Comparison of ENCODE assay signal across 19 cellular contexts in genomic region chr17:81016575-81016974, GRCh38. TPM values are rescaled to one million over a fixed set of nuclear protein-coding genes. Genes with fewer than 3 reads are reported as not detected.
A peak's percentile ranks its signal among the peaks of the same experiment; 100 is the strongest.
DNase-seq lines count a peak whose midpoint lies in the region; ATAC-seq, FAIRE-seq and TF ChIP-seq lines count a peak whose summit lies in the region.
"Had no signal": no experiment of that assay in that cellular context is flagged by ENCODE, and none has a peak within 500 bp of the region (broad histone marks: within the 10 kb centered on the region; RNA-seq: fewer than 3 reads in every experiment).

No MANE protein-coding gene starts in this region.

- intact Hi-C loops in natural killer cell (cut with micrococcal nuclease), result no loop called here

- H3K27ac ChIP-seq in VCaP, result peak overlapping the region; percentile 94; the same call in 1 of the 2 replicates
- H3K27ac ChIP-seq: 22Rv1 had no signal

- no peak overlapping the region for H3K4me3 Mint-ChIP-seq in T-helper 1 cell treated with Interleukin-12 subunit alpha and Interleukin-12 subunit beta and Interleukin-4 antibody, amounts not matched to agents 30 μg/mL and 1 μg/mL, for 36 hours
- H3K4me3 Mint-ChIP-seq in activated naive CD8-positive, alpha-beta T cell, result peak overlapping the region; percentile 11
- no peak overlapping the region for H3K4me3 Mint-ChIP-seq in activated naive CD8-positive, alpha-beta T cell treated with anti-CD3 and anti-CD28 coated beads, Interleukin-2, amount 50 U/mL, for 24 hours
- peak overlapping the region; percentile 18 for H3K4me3 Mint-ChIP-seq in natural killer cell

- peaks cover 18% of the 10 kb centered on the region for H3K36me3 Mint-ChIP-seq in T-helper 1 cell treated with Interleukin-12 subunit alpha and Interleukin-12 subunit beta and Interleukin-4 antibody, amounts not matched to agents 30 μg/mL and 1 μg/mL, for 36 hours (ENCODE audit: low read depth)
- peaks cover 10% of the 10 kb centered on the region for H3K36me3 Mint-ChIP-seq in activated naive CD8-positive, alpha-beta T cell
- peaks cover 7% of the 10 kb centered on the region for H3K36me3 Mint-ChIP-seq in activated naive CD8-positive, alpha-beta T cell treated with anti-CD3 and anti-CD28 coated beads, Interleukin-2, amount 50 U/mL, for 24 hours (ENCODE audit: low read depth)
- H3K36me3 Mint-ChIP-seq in natural killer cell, result no peaks in the 10 kb centered on the region

- no peaks in the 10 kb centered on the region for H3K27me3 Mint-ChIP-seq in T-helper 1 cell treated with Interleukin-12 subunit alpha and Interleukin-12 subunit beta and Interleukin-4 antibody, amounts not matched to agents 30 μg/mL and 1 μg/mL, for 36 hours (ENCODE audit: low read depth)
- H3K27me3 Mint-ChIP-seq in activated naive CD8-positive, alpha-beta T cell, result no peaks in the 10 kb centered on the region
- H3K27me3 Mint-ChIP-seq in activated naive CD8-positive, alpha-beta T cell treated with anti-CD3 and anti-CD28 coated beads, Interleukin-2, amount 50 U/mL, for 24 hours, result no peaks in the 10 kb centered on the region
- peaks cover 0 to 3% of the 10 kb centered on the region in 2 donors for H3K27me3 Mint-ChIP-seq in natural killer cell (ENCODE audit: low read depth in 2 of 2)

- peaks cover 19% of the 10 kb centered on the region for H3K9me3 Mint-ChIP-seq in T-helper 1 cell treated with Interleukin-12 subunit alpha and Interleukin-12 subunit beta and Interleukin-4 antibody, amounts not matched to agents 30 μg/mL and 1 μg/mL, for 36 hours
- no peaks in the 10 kb centered on the region for H3K9me3 Mint-ChIP-seq in activated naive CD8-positive, alpha-beta T cell (ENCODE audit: low read depth)
- H3K9me3 Mint-ChIP-seq in activated naive CD8-positive, alpha-beta T cell treated with anti-CD3 and anti-CD28 coated beads, Interleukin-2, amount 50 U/mL, for 24 hours, result peaks cover 9% of the 10 kb centered on the region
- H3K9me3 Mint-ChIP-seq in natural killer cell, result no peaks in the 10 kb centered on the region

- peaks cover 25% of the 10 kb centered on the region for H3K4me1 Mint-ChIP-seq in T-helper 1 cell treated with Interleukin-12 subunit alpha and Interleukin-12 subunit beta and Interleukin-4 antibody, amounts not matched to agents 30 μg/mL and 1 μg/mL, for 36 hours (ENCODE audit: low read depth)
- peaks cover 27% of the 10 kb centered on the region for H3K4me1 Mint-ChIP-seq in activated naive CD8-positive, alpha-beta T cell (ENCODE audit: low read depth)
- H3K4me1 Mint-ChIP-seq in activated naive CD8-positive, alpha-beta T cell treated with anti-CD3 and anti-CD28 coated beads, Interleukin-2, amount 50 U/mL, for 24 hours, result peaks cover 21% of the 10 kb centered on the region
- peaks cover 20 to 27% of the 10 kb centered on the region in 2 donors for H3K4me1 Mint-ChIP-seq in natural killer cell

- FAIRE-seq in HTR-8/SVneo (lab: Jason Lieb, UNC), result no peak
- FAIRE-seq: GM12878, GM18507, H54, RCC 7860 had no signal

- TF ChIP-seq CTCF in VCaP (conservative IDR thresholded peaks at IDR 0.05), result no peak
- no peak for TF ChIP-seq CTCF in natural killer cell (IDR thresholded peaks at IDR 0.05)

- DNase-seq in T-helper 1 cell, result no peak
- no peak for DNase-seq in activated naive CD8-positive, alpha-beta T cell treated with anti-CD3 and anti-CD28 coated beads, Interleukin-2, amount 50 U/mL, for 24 hours
- no peak for DNase-seq in natural killer cell
- no peak for DNase-seq in NCI-H2227 treated with DMSO at 0.1 percent for 48 hours (lab: John Stamatoyannopoulos, UW)
- no peak for DNase-seq in HTR-8/SVneo (ENCODE audit: insufficient read length, low spot score)
- DNase-seq: C1 segment of cervical spinal cord, Calu3, NCI-H1930, NCI-H2171, NCI-H510A, NCI-H82 had no signal

- no peak for ATAC-seq in activated naive CD8-positive, alpha-beta T cell treated with anti-CD3 and anti-CD28 coated beads, Interleukin-2, amount 50 U/mL, for 24 hours
- no peak for ATAC-seq in natural killer cell
- ATAC-seq: GM12878 had no signal

- peak overlapping the region; percentile 55 for H3K27ac Mint-ChIP-seq in T-helper 1 cell treated with Interleukin-12 subunit alpha and Interleukin-12 subunit beta and Interleukin-4 antibody, amounts not matched to agents 30 μg/mL and 1 μg/mL, for 36 hours
- peak overlapping the region; percentile 35 for H3K27ac Mint-ChIP-seq in activated naive CD8-positive, alpha-beta T cell
- H3K27ac Mint-ChIP-seq in activated naive CD8-positive, alpha-beta T cell treated with anti-CD3 and anti-CD28 coated beads, Interleukin-2, amount 50 U/mL, for 24 hours, result no peak overlapping the region
- H3K27ac Mint-ChIP-seq in natural killer cell, result peak overlapping the region; percentile 59 to 95

RNA-seq across cellular contexts. Expression of gene BAIAP2, which starts 18.4 kb away (rescaled TPM):
- total RNA-seq in natural killer cell, result 10 to 100 TPM in 2 of 3 donors, 1 to 10 TPM in 1; 6.7 to 12.3 (median 10.4) TPM

RNA-seq across cellular contexts. Expression of gene CHMP6, which starts 24.9 kb away (rescaled TPM):
- 10 to 100 TPM; 26.8 to 33.3 (median 33.0) TPM for total RNA-seq in natural killer cell

Comparison
In these comparisons a context has a peak if more than half of its experiments do, and no peak if none do; other contexts are left out.
1. H3K4me3 Mint-ChIP-seq: peak in activated naive CD8-positive, alpha-beta T cell (single experiment) and natural killer cell (single experiment); none in T-helper 1 cell treated with Interleukin-12 subunit alpha and Interleukin-12 subunit beta and Interleukin-4 antibody, amounts not matched to agents 30 μg/mL and 1 μg/mL, for 36 hours (single experiment) and activated naive CD8-positive, alpha-beta T cell treated with anti-CD3 and anti-CD28 coated beads, Interleukin-2, amount 50 U/mL, for 24 hours (single experiment).